28 cellular contexts compared by ENCODE assay signal in genomic region chr5:117680421-117680820, GRCh38.
DNase-seq lines count a peak whose midpoint lies in the region; ATAC-seq and TF ChIP-seq lines count a peak whose summit lies in the region.
"Had no signal": no experiment of that assay in that cellular context is flagged by ENCODE, and none has a peak within 500 bp of the region (broad histone marks: within the 10 kb centered on the region; RNA-seq: fewer than 3 reads in every experiment).

No MANE protein-coding gene starts in this region.

- no peaks in the 10 kb centered on the region for H3K27me3 Mint-ChIP-seq in neural crest cell (ENCODE audit: low read depth)
- H3K27me3 Mint-ChIP-seq: activated T-cell treated with anti-CD3 and anti-CD28 coated beads, Interleukin-2, amount 50 U/mL, for 24 hours; memory B cell; stimulated activated naive CD8-positive, alpha-beta T cell treated with anti-CD3 and anti-CD28 coated beads, Interleukin-15, Interleukin-2, amounts not matched to agents 100 ng/mL and 50 ng/mL, for 24 hours had no signal

- no peak overlapping the region for H3K4me3 ChIP-seq in MG63
- H3K4me3 ChIP-seq: BLaER1, right atrium auricular region, SJSA1, testis had no signal

- peak overlapping the region; percentile 90 for H3K27ac Mint-ChIP-seq in neural crest cell (ENCODE audit: unreplicated experiment)
- H3K27ac Mint-ChIP-seq: activated T-cell treated with anti-CD3 and anti-CD28 coated beads, Interleukin-2, amount 50 U/mL, for 24 hours; memory B cell; stimulated activated naive CD8-positive, alpha-beta T cell treated with anti-CD3 and anti-CD28 coated beads, Interleukin-15, Interleukin-2, amounts not matched to agents 100 ng/mL and 50 ng/mL, for 24 hours had no signal

- peaks cover 2% of the 10 kb centered on the region for H3K9me3 Mint-ChIP-seq in neural crest cell

- no peaks in the 10 kb centered on the region for H3K36me3 ChIP-seq in MG63
- H3K36me3 ChIP-seq: BLaER1, brain microvascular endothelial cell, right atrium auricular region, SJSA1 had no signal

- H3K4me3 Mint-ChIP-seq in neural crest cell = no peak overlapping the region
- H3K4me3 Mint-ChIP-seq: activated T-cell treated with anti-CD3 and anti-CD28 coated beads, Interleukin-2, amount 50 U/mL, for 24 hours; memory B cell; stimulated activated naive CD8-positive, alpha-beta T cell treated with anti-CD3 and anti-CD28 coated beads, Interleukin-15, Interleukin-2, amounts not matched to agents 100 ng/mL and 50 ng/mL, for 24 hours had no signal

- no peak for TF ChIP-seq CTCF in neural crest cell (conservative IDR thresholded peaks at IDR 0.05)

- ATAC-seq in HG03135 (IDR thresholded peaks at IDR 0.05; ENCODE audit: unreplicated experiment) (no peak), HG03457 (IDR thresholded peaks at IDR 0.05; ENCODE audit: unreplicated experiment) (no peak)
- ATAC-seq: left lobe of liver had no signal

- no peaks in the 10 kb centered on the region for H3K27me3 ChIP-seq in MG63
- H3K27me3 ChIP-seq: BLaER1, brain microvascular endothelial cell, right atrium auricular region, SJSA1, testis had no signal

- no peaks in the 10 kb centered on the region for H3K9me3 ChIP-seq in MG63
- H3K9me3 ChIP-seq: BLaER1, right atrium auricular region, testis had no signal

- no peaks in the 10 kb centered on the region for H3K36me3 Mint-ChIP-seq in neural crest cell (ENCODE audit: low read depth)
- H3K36me3 Mint-ChIP-seq: memory B cell had no signal

- peak; percentile 86 for DNase-seq in EH (ENCODE audit: low read depth)
- peak; percentile 23 for DNase-seq in MG63
- DNase-seq in dedifferentiated amniotic fluid mesenchymal stem cell (ENCODE audit: extremely low spot score) = peak; percentile 67
- DNase-seq in neural crest cell (ENCODE audit: low read depth, low spot score) = no peak
- no peak for DNase-seq in ecto neural progenitor cell (ENCODE audit: low spot score)
- DNase-seq: activated CD4-positive, alpha-beta T cell treated with anti-CD3 and anti-CD28 coated beads, Interleukin-2, amount 50 U/mL, for 1 hour; activated gamma-delta T cell treated with Interleukin-2 at 50 U/mL for 16 hours; activated T-cell treated with anti-CD3 and anti-CD28 coated beads, Interleukin-2, amount 50 U/mL, for 24 hours; brain microvascular endothelial cell; effector CD8-positive, alpha-beta T cell; GDM1; KBM-7; MM.1S; NCI-H1105 treated with DMSO at 0.1 percent for 48 hours; NCI-H187 treated with DMSO at 0.1 percent for 48 hours; NCI-H2171; RPMI8226; stimulated activated CD4-positive, alpha-beta T cell treated with anti-CD3 and anti-CD28 coated beads, Interleukin-1b, Interleukin-23, amount 100 ng/mL, for 48 hours; T1000; testis had no signal

- H3K4me1 Mint-ChIP-seq in neural crest cell = peaks cover 8% of the 10 kb centered on the region
- H3K4me1 Mint-ChIP-seq: memory B cell had no signal

Comparison
In these comparisons a context has a peak if more than half of its experiments do, and no peak if none do; other contexts are left out.
1. DNase-seq: peak in EH (single experiment), MG63 (single experiment) and dedifferentiated amniotic fluid mesenchymal stem cell (single experiment); none in neural crest cell (single experiment) and ecto neural progenitor cell (single experiment).